15 cellular contexts compared by ENCODE assay signal in the genomic region with DNA sequence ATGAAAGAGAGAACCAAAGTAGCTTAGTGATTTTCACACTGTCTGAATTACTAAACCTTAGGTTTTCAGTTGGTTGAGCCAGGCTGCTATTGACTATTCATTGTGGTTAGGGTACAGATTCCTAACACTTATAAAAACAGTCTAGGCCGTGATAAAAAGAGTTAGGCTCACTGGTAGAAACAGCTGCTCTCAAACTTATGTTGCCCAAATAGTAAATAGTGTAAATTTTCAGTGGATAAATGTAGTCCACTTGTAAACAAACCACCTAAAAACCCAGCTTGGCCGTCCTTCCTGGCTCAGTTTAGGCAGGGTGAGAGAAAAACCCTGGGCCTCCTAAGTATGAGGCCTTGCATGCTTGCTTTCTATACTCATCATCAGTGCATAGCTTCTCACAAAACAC. TPM values are rescaled to one million over a fixed set of nuclear protein-coding genes. Genes with fewer than 3 reads are reported as not detected.
A peak's percentile ranks its signal among the peaks of the same experiment; 100 is the strongest.
DNase-seq lines count a peak whose midpoint lies in the region; ATAC-seq and TF ChIP-seq lines count a peak whose summit lies in the region.
"Had no signal": no experiment of that assay in that cellular context is flagged by ENCODE, and none has a peak within 500 bp of the region (broad histone marks: within the 10 kb centered on the region; RNA-seq: fewer than 3 reads in every experiment).

No MANE protein-coding gene starts in this region.

- ATAC-seq in T-cell (replicated peaks in 1 of 4): no peak
- no peak for ATAC-seq in GM19452 (IDR thresholded peaks at IDR 0.05; ENCODE audit: unreplicated experiment)
- no peak for ATAC-seq in HG02981 (IDR thresholded peaks at IDR 0.05; ENCODE audit: unreplicated experiment)
- ATAC-seq in GM18858 (IDR thresholded peaks at IDR 0.05; ENCODE audit: unreplicated experiment): no peak
- ATAC-seq: HCT116 had no signal

- no peak overlapping the region for H3K4me2 ChIP-seq in neural progenitor cell
- H3K4me2 ChIP-seq: PC-9 had no signal

- no peak overlapping the region for H3K4me3 ChIP-seq in neural progenitor cell
- H3K4me3 ChIP-seq: PC-9 had no signal

- no peak for TF ChIP-seq CTCF in neural progenitor cell (IDR thresholded peaks at IDR 0.05)

- H2AFZ ChIP-seq in neural progenitor cell (replicated peaks): no peak overlapping the region
- H2AFZ ChIP-seq: PC-9 had no signal

- POLR2A ChIA-PET in T-cell (lab: Charles Lee): no interaction called here

- peak overlapping the region; percentile 3 for H3K27ac ChIP-seq in neural progenitor cell
- H3K27ac ChIP-seq: HL-60, PC-9 had no signal

- peaks cover 100% of the 10 kb centered on the region for H3K79me2 ChIP-seq in neural progenitor cell (ENCODE audit: low read depth)

- H3F3A ChIP-seq in neural progenitor cell (ENCODE audit: low read depth): peaks cover 10% of the 10 kb centered on the region

- H3K27me3 Mint-ChIP-seq in T-helper 2 cell treated with Interferon-gamma antibody and Interleukin-4, amounts not matched to agents 5 μg/mL and 100 μg/mL, for 36 hours (ENCODE audit: low read depth): no peaks in the 10 kb centered on the region
- no peaks in the 10 kb centered on the region for H3K27me3 Mint-ChIP-seq in T-cell
- H3K27me3 Mint-ChIP-seq in dendritic cell treated with granulocyte-macrophage colony-stimulating factor and Interleukin-4, amounts not matched to agents 40 ng/mL and 50 ng/mL, for 4 days: no peaks in the 10 kb centered on the region
- no peaks in the 10 kb centered on the region for H3K27me3 Mint-ChIP-seq in neural progenitor cell (ENCODE audit: insufficient read depth, low read depth)

- H4K20me1 ChIP-seq in neural progenitor cell (ENCODE audit: low read depth): peaks cover 96% of the 10 kb centered on the region

- H3K36me3 Mint-ChIP-seq in T-helper 2 cell treated with Interferon-gamma antibody and Interleukin-4, amounts not matched to agents 5 μg/mL and 100 μg/mL, for 36 hours (ENCODE audit: low read depth): peaks cover 55% of the 10 kb centered on the region
- H3K36me3 Mint-ChIP-seq in T-cell (peaks cover 36% of the 10 kb centered on the region), neural progenitor cell (peaks cover 32% of the 10 kb centered on the region)
- peaks cover 85% of the 10 kb centered on the region for H3K36me3 Mint-ChIP-seq in dendritic cell treated with granulocyte-macrophage colony-stimulating factor and Interleukin-4, amounts not matched to agents 40 ng/mL and 50 ng/mL, for 4 days (ENCODE audit: low read depth)

- no peak overlapping the region for H3K4me3 Mint-ChIP-seq in T-helper 2 cell treated with Interferon-gamma antibody and Interleukin-4, amounts not matched to agents 5 μg/mL and 100 μg/mL, for 36 hours
- H3K4me3 Mint-ChIP-seq in T-cell: no peak overlapping the region
- H3K4me3 Mint-ChIP-seq in dendritic cell treated with granulocyte-macrophage colony-stimulating factor and Interleukin-4, amounts not matched to agents 40 ng/mL and 50 ng/mL, for 4 days: no peak overlapping the region
- H3K4me3 Mint-ChIP-seq in neural progenitor cell: no peak overlapping the region

- H3K27ac Mint-ChIP-seq in T-helper 2 cell treated with Interferon-gamma antibody and Interleukin-4, amounts not matched to agents 5 μg/mL and 100 μg/mL, for 36 hours: peak overlapping the region; percentile 34
- peak overlapping the region; percentile 13 to 85 for H3K27ac Mint-ChIP-seq in T-cell
- peak overlapping the region; percentile 30 for H3K27ac Mint-ChIP-seq in dendritic cell treated with granulocyte-macrophage colony-stimulating factor and Interleukin-4, amounts not matched to agents 40 ng/mL and 50 ng/mL, for 4 days
- H3K27ac Mint-ChIP-seq in neural progenitor cell: no peak overlapping the region

- CTCF ChIA-PET in T-cell (lab: Charles Lee): interaction anchor here (0.6 to 1.8 kb wide), 2 partner anchors 10 to 220 kb away, joined by 4 to 5 read pairs; no protein-coding TSS in a partner anchor

- H3K4me1 ChIP-seq in neural progenitor cell: peaks cover 27% of the 10 kb centered on the region

- H3K9me3 Mint-ChIP-seq in T-helper 2 cell treated with Interferon-gamma antibody and Interleukin-4, amounts not matched to agents 5 μg/mL and 100 μg/mL, for 36 hours: no peaks in the 10 kb centered on the region
- H3K9me3 Mint-ChIP-seq in T-cell: no peaks in the 10 kb centered on the region
- no peaks in the 10 kb centered on the region for H3K9me3 Mint-ChIP-seq in dendritic cell treated with granulocyte-macrophage colony-stimulating factor and Interleukin-4, amounts not matched to agents 40 ng/mL and 50 ng/mL, for 4 days
- H3K9me3 Mint-ChIP-seq in neural progenitor cell: no peaks in the 10 kb centered on the region

- no peak overlapping the region for H3K9ac ChIP-seq in neural progenitor cell

- peaks cover 53% of the 10 kb centered on the region for H3K4me1 Mint-ChIP-seq in T-helper 2 cell treated with Interferon-gamma antibody and Interleukin-4, amounts not matched to agents 5 μg/mL and 100 μg/mL, for 36 hours (ENCODE audit: low read depth)
- H3K4me1 Mint-ChIP-seq in T-cell (peaks cover 81 to 87% (median 85%) of the 10 kb centered on the region in 3 donors), neural progenitor cell (peaks cover 21% of the 10 kb centered on the region)
- H3K4me1 Mint-ChIP-seq in dendritic cell treated with granulocyte-macrophage colony-stimulating factor and Interleukin-4, amounts not matched to agents 40 ng/mL and 50 ng/mL, for 4 days (ENCODE audit: low read depth): peaks cover 55% of the 10 kb centered on the region

- H3K9me3 ChIP-seq in neural progenitor cell (ENCODE audit: low read depth): no peaks in the 10 kb centered on the region

- no peak for DNase-seq in T-helper 2 cell treated with Interferon-gamma antibody and Interleukin-4, amounts not matched to agents 5 μg/mL and 100 μg/mL, for 36 hours (ENCODE audit: low spot score)
- DNase-seq in T-helper 2 cell (no peak), T-cell (no peak), neural progenitor cell (ENCODE audit: low spot score) (no peak)
- DNase-seq: activated effector memory CD4-positive, alpha-beta T cell treated with Interleukin-2 at 50 U/mL for 16 hours; caudate nucleus; NCI-H187; NCI-H526; PC-9 had no signal

- peaks cover 35% of the 10 kb centered on the region for H3K36me3 ChIP-seq in neural progenitor cell

- intact Hi-C loops in dendritic cell treated with granulocyte-macrophage colony-stimulating factor and Interleukin-4, amounts not matched to agents 40 ng/mL and 50 ng/mL, for 4 days (cut with micrococcal nuclease): no loop called here

- H3K27me3 ChIP-seq in neural progenitor cell: no peaks in the 10 kb centered on the region

RNA-seq across cellular contexts. Expression of a gene that starts 34.9 kb away (rescaled TPM):
- total RNA-seq in T-cell: 100 to 1,000 TPM; 122 to 148 (median 126) TPM
- 43.1 and 70.6 TPM in 2 replicates for total RNA-seq in neural progenitor cell (ENCODE audit: low replicate concordance)

RNA-seq across cellular contexts. Expression of a gene that starts 57.1 kb away (rescaled TPM):
- 10 to 100 TPM; 10.3 to 24.0 (median 20.3) TPM for total RNA-seq in T-cell
- total RNA-seq in neural progenitor cell (ENCODE audit: low replicate concordance): 19.4 and 19.7 TPM in 2 replicates
